ENCODE assay signal across 1 cellular context in the genomic region with DNA sequence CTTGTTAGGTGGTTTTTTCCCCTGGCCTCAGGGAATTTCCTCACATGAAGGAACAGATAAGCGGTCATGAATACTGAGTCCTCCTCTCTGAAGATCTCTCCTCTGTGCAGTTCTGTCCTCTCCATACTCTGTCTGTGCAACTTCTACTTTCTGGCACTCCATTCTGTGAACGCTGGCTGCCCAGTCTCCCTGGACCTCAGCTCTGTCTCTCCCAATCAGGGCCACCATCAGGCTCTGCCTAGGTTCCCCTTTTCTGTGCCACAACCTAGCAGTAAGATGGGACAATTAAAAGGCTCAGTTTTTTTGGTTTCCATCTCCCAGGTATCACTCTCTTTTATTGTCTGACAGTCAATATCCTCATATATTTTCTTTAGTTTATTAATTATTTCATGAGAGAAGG.
TF ChIP-seq lines count a peak whose summit lies in the region.

No MANE protein-coding gene starts in this region.

TF ChIP-seq in H1, 55 proteins besides CTCF, POLR2A, EP300 and RAD21:
- TF ChIP-seq, protein P1, sequence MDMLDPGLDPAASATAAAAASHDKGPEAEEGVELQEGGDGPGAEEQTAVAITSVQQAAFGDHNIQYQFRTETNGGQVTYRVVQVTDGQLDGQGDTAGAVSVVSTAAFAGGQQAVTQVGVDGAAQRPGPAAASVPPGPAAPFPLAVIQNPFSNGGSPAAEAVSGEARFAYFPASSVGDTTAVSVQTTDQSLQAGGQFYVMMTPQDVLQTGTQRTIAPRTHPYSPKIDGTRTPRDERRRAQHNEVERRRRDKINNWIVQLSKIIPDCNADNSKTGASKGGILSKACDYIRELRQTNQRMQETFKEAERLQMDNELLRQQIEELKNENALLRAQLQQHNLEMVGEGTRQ (IDR thresholded peaks at IDR 0.05; ENCODE audit: low read length): no peak
- TF ChIP-seq GABPA (IDR thresholded peaks at IDR 0.05; ENCODE audit: borderline replicate concordance, insufficient read depth, low read length) (no peak), RFX5 (IDR thresholded peaks at IDR 0.05; ENCODE audit: borderline replicate concordance, low read depth, low read length) (no peak), ATF3 (IDR thresholded peaks at IDR 0.05; ENCODE audit: insufficient read depth, low read depth, low read length) (no peak), CREB1 (IDR thresholded peaks at IDR 0.05) (no peak), RBBP5 (IDR thresholded peaks at IDR 0.05; ENCODE audit: borderline replicate concordance, low read depth, low read length) (no peak), HDAC6 (IDR thresholded peaks at IDR 0.05; ENCODE audit: low read depth, low read length) (no peak), SUZ12 (IDR thresholded peaks at IDR 0.05; ENCODE audit: low read length) (no peak), CEBPB (IDR thresholded peaks at IDR 0.05; ENCODE audit: low read depth, low read length) (no peak), SP4 (IDR thresholded peaks at IDR 0.05; ENCODE audit: low read length) (no peak)
TF ChIP-seq in H1: peak in this region for 0.
